Comparison of ENCODE assay signal across 24 cellular contexts in the genomic region with DNA sequence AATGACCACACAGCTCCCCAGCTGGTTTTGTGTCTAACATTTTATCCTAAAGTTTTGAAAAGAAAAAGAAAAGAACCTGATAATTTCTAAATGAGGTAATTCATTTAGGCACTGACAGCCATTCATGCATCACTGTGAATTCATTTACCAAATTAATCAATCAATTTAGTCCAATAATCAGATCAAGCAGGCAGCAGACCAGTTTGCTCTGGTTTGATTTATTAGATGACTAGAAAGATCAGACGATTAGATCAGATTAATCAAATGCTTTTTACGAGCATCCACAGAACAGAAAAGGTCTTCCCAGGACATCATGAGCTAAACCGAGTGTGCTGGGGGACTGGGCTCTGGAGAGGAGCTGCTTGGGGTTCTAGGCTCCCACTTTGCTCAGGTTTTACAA.
A peak's percentile ranks its signal among the peaks of the same experiment; 100 is the strongest.
DNase-seq lines count a peak whose midpoint lies in the region; ATAC-seq, FAIRE-seq and TF ChIP-seq lines count a peak whose summit lies in the region.
"Had no signal": no experiment of that assay in that cellular context is flagged by ENCODE, and none has a peak within 500 bp of the region (broad histone marks: within the 10 kb centered on the region; RNA-seq: fewer than 3 reads in every experiment).

No MANE protein-coding gene starts in this region.

- no peaks in the 10 kb centered on the region for H3K79me2 ChIP-seq in SK-N-SH (ENCODE audit: insufficient read depth)
- no peaks in the 10 kb centered on the region for H3K79me2 ChIP-seq in H9 (ENCODE audit: insufficient read depth, low read length)

- H2BK15ac ChIP-seq in H9 (ENCODE audit: low read depth, low read length): no peak overlapping the region

- no peak overlapping the region for H3T11ph ChIP-seq in H9 (ENCODE audit: low read length)

- H3K27ac ChIP-seq in SK-N-SH (ENCODE audit: low read depth in 2 of 2, low read length in 1 of 2): no peak overlapping the region
- no peak overlapping the region for H3K27ac ChIP-seq in esophagus muscularis mucosa (replicated peaks in 1 of 4)
- H3K27ac ChIP-seq in H9 (ENCODE audit: insufficient read length, low read depth, low read length): no peak overlapping the region
- H3K27ac ChIP-seq: BLaER1, GM23248 had no signal

- H3K4me1 Mint-ChIP-seq in progenitor cell of endocrine pancreas (ENCODE audit: low read depth) (peaks cover 4% of the 10 kb centered on the region), H9 (peaks cover 6 to 7% of the 10 kb centered on the region in 2 experiments)
- H3K4me1 Mint-ChIP-seq: CD14-positive monocyte; CD4-positive, alpha-beta memory T cell had no signal

- no peak overlapping the region for H4K91ac ChIP-seq in H9 (ENCODE audit: insufficient read length, low read depth, low read length)

- H3K56ac ChIP-seq in H9 (ENCODE audit: insufficient read length, low read depth, low read length): no peak overlapping the region

- no peak overlapping the region for H2BK120ac ChIP-seq in H9 (ENCODE audit: low read depth, low read length, poor library complexity, severe bottlenecking)

- H2BK20ac ChIP-seq in H9 (ENCODE audit: low read depth, low read length, poor library complexity, severe bottlenecking): no peak overlapping the region

- H4K5ac ChIP-seq in H9 (ENCODE audit: insufficient read length, low read depth, low read length): no peak overlapping the region

- peak in 1 of 2 experiments; percentile 65; a peak in 2 of 4 replicates for TF ChIP-seq EP300 in SK-N-SH (IDR thresholded peaks at IDR 0.05; ENCODE audit: borderline replicate concordance in 1 of 2, low read depth in 1 of 2, low read length in 1 of 2)
- no peak for TF ChIP-seq EP300 in esophagus muscularis mucosa (IDR thresholded peaks at IDR 0.05)

- TF ChIP-seq RAD21 in SK-N-SH (IDR thresholded peaks at IDR 0.05; ENCODE audit: low read length): no peak

- H3K4me3 Mint-ChIP-seq in progenitor cell of endocrine pancreas (ENCODE audit: low read depth): no peak overlapping the region
- no peak overlapping the region for H3K4me3 Mint-ChIP-seq in H9
- H3K4me3 Mint-ChIP-seq: CD14-positive monocyte; CD4-positive, alpha-beta memory T cell; HFFc6 had no signal

- H3K23me2 ChIP-seq in H9 (ENCODE audit: insufficient read length, low read depth, low read length, poor library complexity, severe bottlenecking): no peaks in the 10 kb centered on the region

- TF ChIP-seq CTCF in D721Med (IDR thresholded peaks at IDR 0.05; ENCODE audit: insufficient read depth, missing control alignments) (no peak), SK-N-SH (IDR thresholded peaks at IDR 0.05) (no peak), esophagus muscularis mucosa (IDR thresholded peaks at IDR 0.05) (no peak), progenitor cell of endocrine pancreas (IDR thresholded peaks at IDR 0.05; ENCODE audit: unreplicated experiment) (no peak), mucosa of descending colon (IDR thresholded peaks at IDR 0.05) (no peak), H9 (conservative IDR thresholded peaks at IDR 0.05) (no peak)

- H3K4me2 ChIP-seq in SK-N-SH: no peak overlapping the region
- no peak overlapping the region for H3K4me2 ChIP-seq in H9 (ENCODE audit: insufficient read depth, insufficient read length, low read length)
- H3K4me2 ChIP-seq: BLaER1 had no signal

- H3K4me3 ChIP-seq in SK-N-SH (ENCODE audit: low read depth in 2 of 2, low read length in 1 of 2) (no peak overlapping the region), esophagus muscularis mucosa (no peak overlapping the region), mucosa of descending colon (no peak overlapping the region)
- H3K4me3 ChIP-seq: BLaER1, GM12878, GM23248 had no signal

- CTCF ChIA-PET in SK-N-SH (lab: Yijun Ruan, JAX): interaction anchor here (1.0 to 1.6 kb wide), 4 partner anchors 11 to 594 kb away, joined by 3 to 7 read pairs (median 4); no protein-coding TSS in a partner anchor

- intact Hi-C loops in esophagus muscularis mucosa (cut with DNase I): no loop called here
- intact Hi-C loops in mucosa of descending colon (cut with DNase I, micrococcal nuclease): no loop called here

- POLR2A ChIA-PET in SK-N-SH (lab: Yijun Ruan, JAX): no interaction called here

- TF ChIP-seq POLR2A in esophagus muscularis mucosa (IDR thresholded peaks at IDR 0.05; ENCODE audit: low read depth): no peak

- H3K27me3 ChIP-seq in SK-N-SH (ENCODE audit: insufficient read depth) (no peaks in the 10 kb centered on the region), esophagus muscularis mucosa (no peaks in the 10 kb centered on the region), H9 (ENCODE audit: insufficient read depth, low read length) (no peaks in the 10 kb centered on the region)
- H3K27me3 ChIP-seq: BLaER1 had no signal

- H3F3A ChIP-seq in SK-N-SH (replicated peaks; ENCODE audit: insufficient read depth): no peaks in the 10 kb centered on the region

- H4K20me1 ChIP-seq in SK-N-SH (ENCODE audit: insufficient read depth) (no peaks in the 10 kb centered on the region), H9 (ENCODE audit: control insufficient read depth, insufficient read depth, insufficient read length) (no peaks in the 10 kb centered on the region)
- H4K20me1 ChIP-seq: BLaER1 had no signal

- H3K9me3 Mint-ChIP-seq in progenitor cell of endocrine pancreas (ENCODE audit: low read depth) (no peaks in the 10 kb centered on the region), H9 (peaks cover 0 to 3% of the 10 kb centered on the region in 2 experiments; a peak in 1 of 5 replicates)
- H3K9me3 Mint-ChIP-seq: CD14-positive monocyte, HFFc6 had no signal

- no peak overlapping the region for H4K8ac ChIP-seq in H9 (replicated peaks; ENCODE audit: insufficient read length, low read depth, low read length)

- H3K9ac ChIP-seq in SK-N-SH: no peak overlapping the region
- no peak overlapping the region for H3K9ac ChIP-seq in H9 (ENCODE audit: extremely low read depth, insufficient read length, low read length)
- H3K9ac ChIP-seq: BLaER1, GM23248 had no signal

- no peak overlapping the region for H3K23ac ChIP-seq in H9 (ENCODE audit: insufficient read length, low read depth, low read length)

- 12% methylated on average over 3 of the region's 3 CpGs for WGBS in SK-N-SH (ENCODE audit: low lambda C conversion rate)
- 75% methylated on average over 3 of the region's 3 CpGs for WGBS in esophagus muscularis mucosa
- no CpG with 5 or more reads among the region's 3 CpGs for WGBS in H9 (ENCODE audit: extremely low coverage, insufficient read length, low lambda C conversion rate)

- H3K9me2 ChIP-seq in SK-N-SH: no peaks in the 10 kb centered on the region

- ATAC-seq in mucosa of descending colon: no peak
- ATAC-seq: GM12878, HCT116 had no signal

- DNase-seq in D721Med (ENCODE audit: insufficient read length, low spot score) (no peak), SK-N-SH (no peak), esophagus muscularis mucosa (ENCODE audit: extremely low spot score) (peak; percentile 50), progenitor cell of endocrine pancreas (ENCODE audit: low spot score, unreplicated experiment) (no peak), mucosa of descending colon (no peak), H9 (no peak), epidermal melanocyte (ENCODE audit: insufficient read length, low spot score) (no peak)
- DNase-seq: 8988T; Calu3; CD4-positive, alpha-beta memory T cell; DMS 273 treated with DMSO at 0.1 percent for 48 hours; DMS53; DND-41; EL; GM23248; HFFc6; IMR-90 had no signal

- H3K9me3 ChIP-seq in SK-N-SH: no peaks in the 10 kb centered on the region
- no peaks in the 10 kb centered on the region for H3K9me3 ChIP-seq in esophagus muscularis mucosa
- H3K9me3 ChIP-seq in mucosa of descending colon: no peaks in the 10 kb centered on the region
- no peaks in the 10 kb centered on the region for H3K9me3 ChIP-seq in H9 (ENCODE audit: control insufficient read depth, low read depth, low read length)

- H2BK5ac ChIP-seq in H9 (ENCODE audit: insufficient read length, low read length): no peak overlapping the region

- no peaks in the 10 kb centered on the region for H3K79me1 ChIP-seq in H9 (ENCODE audit: insufficient read depth, low read depth, low read length, poor library complexity, severe bottlenecking)

- no peak overlapping the region for H3K4ac ChIP-seq in H9 (ENCODE audit: low read depth, low read length)

- FAIRE-seq in D721Med (lab: Jason Lieb, UNC): peak; percentile 35
- FAIRE-seq: GM12878, GM19239, H54, HTR-8/SVneo had no signal

- no peak overlapping the region for H2AFZ ChIP-seq in SK-N-SH (ENCODE audit: low read depth)
- no peak overlapping the region for H2AFZ ChIP-seq in H9 (ENCODE audit: low read length)
- H2AFZ ChIP-seq: GM23248 had no signal

- H2AK5ac ChIP-seq in H9 (ENCODE audit: insufficient read length, low read length): no peak overlapping the region

- H3K36me3 Mint-ChIP-seq in progenitor cell of endocrine pancreas (ENCODE audit: insufficient read depth) (no peaks in the 10 kb centered on the region), H9 (ENCODE audit: insufficient read depth in 1 of 3, low read depth in 3 of 3) (no peaks in the 10 kb centered on the region)
- H3K36me3 Mint-ChIP-seq: CD14-positive monocyte; CD4-positive, alpha-beta memory T cell had no signal

- H3K27ac Mint-ChIP-seq in progenitor cell of endocrine pancreas (no peak overlapping the region), H9 (no peak overlapping the region)
- H3K27ac Mint-ChIP-seq: CD14-positive monocyte; CD4-positive, alpha-beta memory T cell; HFFc6 had no signal

- H3K27me3 Mint-ChIP-seq in progenitor cell of endocrine pancreas (peaks cover 5% of the 10 kb centered on the region), H9 (ENCODE audit: low read depth) (no peaks in the 10 kb centered on the region; the same call in 1 of the 2 replicates)

- H3K18ac ChIP-seq in H9 (ENCODE audit: insufficient read length, low read depth, low read length): no peak overlapping the region

- no peak overlapping the region for H3K14ac ChIP-seq in H9 (ENCODE audit: insufficient read depth, low read length)

- H2BK12ac ChIP-seq in H9 (ENCODE audit: insufficient read length, low read depth, low read length): no peak overlapping the region

- H3K36me3 ChIP-seq in SK-N-SH (replicated peaks in 1 of 2; ENCODE audit: control insufficient read depth in 1 of 2, insufficient read depth in 2 of 2, low read length in 1 of 2) (no peaks in the 10 kb centered on the region), esophagus muscularis mucosa (no peaks in the 10 kb centered on the region), mucosa of descending colon (ENCODE audit: low read depth) (no peaks in the 10 kb centered on the region)
- H3K36me3 ChIP-seq: BLaER1 had no signal

- H3K4me1 ChIP-seq in SK-N-SH (ENCODE audit: control insufficient read depth in 1 of 2, insufficient read depth in 2 of 2, low read depth in 1 of 2, low read length in 1 of 2): peaks cover 0 to 2% of the 10 kb centered on the region in 2 experiments; a peak in 1 of 4 replicates
- H3K4me1 ChIP-seq in esophagus muscularis mucosa: no peaks in the 10 kb centered on the region
- H3K4me1 ChIP-seq in mucosa of descending colon (ENCODE audit: low read depth): no peaks in the 10 kb centered on the region
- no peaks in the 10 kb centered on the region; the same call in 1 of the 2 replicates for H3K4me1 ChIP-seq in H9 (ENCODE audit: insufficient read depth, low read length)
- H3K4me1 ChIP-seq: BLaER1 had no signal

TF ChIP-seq in SK-N-SH, 30 proteins besides CTCF, POLR2A, EP300 and RAD21:
- 0 out of 2 replicates have a peak, but pooled peaks have one; percentile 52 for TF ChIP-seq RCOR1 (IDR thresholded peaks at IDR 0.05; ENCODE audit: low read length)
- no peak for TF ChIP-seq NFIC (IDR thresholded peaks at IDR 0.05; ENCODE audit: borderline replicate concordance)
- TF ChIP-seq SMC3 (IDR thresholded peaks at IDR 0.05; ENCODE audit: low read depth, low read length): no peak
